Comparison of ENCODE assay signal across 8 cellular contexts in genomic region chr17:42020845-42021244, GRCh38. TPM values are rescaled to one million over a fixed set of nuclear protein-coding genes. Genes with fewer than 3 reads are reported as not detected.
DNase-seq lines count a peak whose midpoint lies in the region; ATAC-seq, FAIRE-seq and TF ChIP-seq lines count a peak whose summit lies in the region.
"Not testable (repeated sequence)": the region's sequence is repeated elsewhere in the genome, so short reads cannot be mapped to it uniquely, and the experiment has no call there.

No MANE protein-coding gene starts in this region.

- not testable (repeated sequence) for TF ChIP-seq POLR2A in esophagus muscularis mucosa (IDR thresholded peaks at IDR 0.05; ENCODE audit: low read depth); right lobe of liver (IDR thresholded peaks at IDR 0.05); tibial nerve (IDR thresholded peaks at IDR 0.05)

- peaks cover 17% of the 10 kb centered on the region for H4K20me1 ChIP-seq in astrocyte (ENCODE audit: insufficient read depth, low read length)

- H3K9me3 ChIP-seq in CD8-positive, alpha-beta memory T cell (ENCODE audit: low read length); astrocyte (ENCODE audit: insufficient read depth, low read depth, low read length); esophagus muscularis mucosa; right lobe of liver; pancreas; tibial nerve: not testable (repeated sequence)

- H3K4me2 ChIP-seq in astrocyte (ENCODE audit: low read length): peak overlapping the region; percentile 95

- H3K9me3 Mint-ChIP-seq in CD8-positive, alpha-beta memory T cell; T-helper 2 cell treated with Interferon-gamma antibody and Interleukin-4, amounts not matched to agents 5 μg/mL and 100 μg/mL, for 36 hours; astrocyte (ENCODE audit: unreplicated experiment): not testable (repeated sequence)

- CTCF ChIA-PET in CD8-positive, alpha-beta memory T cell (lab: Charles Lee): interaction anchor here (1.1 to 1.6 kb wide), 11 partner anchors 10 to 509 kb away, joined by 3 to 10 read pairs (median 3); partner anchors contain the start of gene DHX58

- not testable (repeated sequence) for ATAC-seq in right lobe of liver, pancreas

- peak overlapping the region; percentile 86 to 100 (median 92) for H3K4me3 Mint-ChIP-seq in CD8-positive, alpha-beta memory T cell
- peak overlapping the region; percentile 96 for H3K4me3 Mint-ChIP-seq in T-helper 2 cell treated with Interferon-gamma antibody and Interleukin-4, amounts not matched to agents 5 μg/mL and 100 μg/mL, for 36 hours
- peak overlapping the region; percentile 97 for H3K4me3 Mint-ChIP-seq in astrocyte (ENCODE audit: unreplicated experiment)

- not testable (repeated sequence) for DNase-seq in CD8-positive, alpha-beta memory T cell; LNCaP clone FGC (ENCODE audit: low read depth); T-helper 2 cell treated with Interferon-gamma antibody and Interleukin-4, amounts not matched to agents 5 μg/mL and 100 μg/mL, for 36 hours (ENCODE audit: low spot score); astrocyte (ENCODE audit: low read depth); esophagus muscularis mucosa (ENCODE audit: extremely low spot score); right lobe of liver; pancreas; tibial nerve (ENCODE audit: low spot score in 2 of 2)

- peak overlapping the region; percentile 98 for H3K9ac ChIP-seq in astrocyte (ENCODE audit: low read length)

- H3K36me3 ChIP-seq in CD8-positive, alpha-beta memory T cell (ENCODE audit: insufficient read depth, low read length): peaks cover 21% of the 10 kb centered on the region
- H3K36me3 ChIP-seq in astrocyte (ENCODE audit: insufficient read depth, low read length): peaks cover 10% of the 10 kb centered on the region
- peaks cover 19 to 31% (median 24%) of the 10 kb centered on the region in 4 donors for H3K36me3 ChIP-seq in esophagus muscularis mucosa
- H3K36me3 ChIP-seq in right lobe of liver: not testable (repeated sequence)
- H3K36me3 ChIP-seq in pancreas: peaks cover 0 to 14% (median 10%) of the 10 kb centered on the region in 3 donors
- H3K36me3 ChIP-seq in tibial nerve: peaks cover 0 to 29% (median 14%) of the 10 kb centered on the region in 3 donors

- 86% methylated on average over 8 of the region's 8 CpGs for WGBS in esophagus muscularis mucosa
- WGBS in right lobe of liver (ENCODE audit: insufficient coverage, low coverage, low lambda C conversion rate, missing lambda C conversion rate): 67% methylated on average over 7 of the region's 8 CpGs
- 54 to 64% methylated on average over 8 of the region's 8 CpGs for WGBS in pancreas, 2 donors
- 71 to 83% methylated on average over 8 of the region's 8 CpGs for WGBS in tibial nerve, 2 donors

- peaks cover 37% of the 10 kb centered on the region for H3K79me2 ChIP-seq in astrocyte (ENCODE audit: insufficient read depth, low read length)

- intact Hi-C loops in esophagus muscularis mucosa (cut with DNase I): not testable (repeated sequence)
- intact Hi-C loops in right lobe of liver (cut with DNase I) (loop anchor here (10.0 kb wide), 1 partner anchor 56 kb away; the partner anchor contains the start of gene CNP (in 2 of the 2)), pancreas (cut with DNase I) (loop anchor here (5.0 to 10.0 kb wide), 3 partner anchors 84 to 96 kb away; partner anchors contain the start of gene DHX58 (in 1 of the 3))

- peaks cover 48 to 62% (median 61%) of the 10 kb centered on the region in 3 donors for H3K4me1 Mint-ChIP-seq in CD8-positive, alpha-beta memory T cell
- peaks cover 29% of the 10 kb centered on the region for H3K4me1 Mint-ChIP-seq in T-helper 2 cell treated with Interferon-gamma antibody and Interleukin-4, amounts not matched to agents 5 μg/mL and 100 μg/mL, for 36 hours (ENCODE audit: low read depth)
- peaks cover 27% of the 10 kb centered on the region for H3K4me1 Mint-ChIP-seq in astrocyte (ENCODE audit: low read depth, unreplicated experiment)

- H3K4me1 ChIP-seq in CD8-positive, alpha-beta memory T cell (ENCODE audit: insufficient read depth, low read length): peaks cover 49% of the 10 kb centered on the region
- peaks cover 36% of the 10 kb centered on the region for H3K4me1 ChIP-seq in astrocyte (ENCODE audit: insufficient read depth, low read length)
- peaks cover 42 to 64% (median 53%) of the 10 kb centered on the region in 4 donors for H3K4me1 ChIP-seq in esophagus muscularis mucosa
- peaks cover 3 to 55% (median 23%) of the 10 kb centered on the region in 4 donors for H3K4me1 ChIP-seq in right lobe of liver
- H3K4me1 ChIP-seq in pancreas: peaks cover 18 to 31% (median 21%) of the 10 kb centered on the region in 3 donors
- H3K4me1 ChIP-seq in tibial nerve: peaks cover 4 to 72% (median 36%) of the 10 kb centered on the region in 4 donors

- H3K27me3 Mint-ChIP-seq in CD8-positive, alpha-beta memory T cell; T-helper 2 cell treated with Interferon-gamma antibody and Interleukin-4, amounts not matched to agents 5 μg/mL and 100 μg/mL, for 36 hours (ENCODE audit: low read depth); astrocyte (ENCODE audit: low read depth, unreplicated experiment): not testable (repeated sequence)

- H2AFZ ChIP-seq in astrocyte (ENCODE audit: low read depth, low read length): not testable (repeated sequence)

- TF ChIP-seq EP300 in esophagus muscularis mucosa (IDR thresholded peaks at IDR 0.05); tibial nerve (IDR thresholded peaks at IDR 0.05): not testable (repeated sequence)

- peak overlapping the region; percentile 68 for H3K27ac ChIP-seq in CD8-positive, alpha-beta memory T cell (ENCODE audit: low read depth, low read length)
- H3K27ac ChIP-seq in astrocyte (ENCODE audit: low read depth, low read length); right lobe of liver; pancreas: not testable (repeated sequence)
- H3K27ac ChIP-seq in esophagus muscularis mucosa (replicated peaks in 1 of 4) (peak overlapping the region in 3 of 4 donors; percentile 81 to 87 (median 84)), tibial nerve (peak overlapping the region in 1 of 4 donors; percentile 93)

- FAIRE-seq in astrocyte (lab: Jason Lieb, UNC); pancreas (lab: Jason Lieb, UNC): not testable (repeated sequence)

- peak overlapping the region in 6 of 8 donors; percentile 37 to 90 (median 60) for H3K27ac Mint-ChIP-seq in CD8-positive, alpha-beta memory T cell
- peak overlapping the region; percentile 34 for H3K27ac Mint-ChIP-seq in T-helper 2 cell treated with Interferon-gamma antibody and Interleukin-4, amounts not matched to agents 5 μg/mL and 100 μg/mL, for 36 hours
- H3K27ac Mint-ChIP-seq in astrocyte (ENCODE audit: unreplicated experiment): peak overlapping the region; percentile 77

- H3K27me3 ChIP-seq in CD8-positive, alpha-beta memory T cell (ENCODE audit: insufficient read depth, low read length, poor library complexity, severe bottlenecking); astrocyte (ENCODE audit: insufficient read depth, low read length); esophagus muscularis mucosa; right lobe of liver; pancreas; tibial nerve: not testable (repeated sequence)

- peak overlapping the region; percentile 76 for H3K4me3 ChIP-seq in CD8-positive, alpha-beta memory T cell (ENCODE audit: low read length)
- H3K4me3 ChIP-seq in LNCaP clone FGC (ENCODE audit: low read depth, low read length) (peak overlapping the region; percentile 100), astrocyte (ENCODE audit: insufficient read depth, low read depth, low read length) (peak overlapping the region; percentile 92), esophagus muscularis mucosa (peak overlapping the region; percentile 71 to 86 (median 76)), right lobe of liver (peak overlapping the region; percentile 78 to 98 (median 97)), pancreas (peak overlapping the region in 3 of 4 donors; percentile 85 to 94 (median 88)), tibial nerve (peak overlapping the region; percentile 74 to 99 (median 88))

- H3K36me3 Mint-ChIP-seq in CD8-positive, alpha-beta memory T cell: peaks cover 0 to 49% (median 5%) of the 10 kb centered on the region in 3 donors
- peaks cover 18% of the 10 kb centered on the region for H3K36me3 Mint-ChIP-seq in T-helper 2 cell treated with Interferon-gamma antibody and Interleukin-4, amounts not matched to agents 5 μg/mL and 100 μg/mL, for 36 hours (ENCODE audit: low read depth)
- H3K36me3 Mint-ChIP-seq in astrocyte (ENCODE audit: low read depth, unreplicated experiment): peaks cover 11% of the 10 kb centered on the region

- TF ChIP-seq CTCF in LNCaP clone FGC (IDR thresholded peaks at IDR 0.05; ENCODE audit: control insufficient read depth, extremely low read depth, insufficient read depth); astrocyte (IDR thresholded peaks at IDR 0.05; ENCODE audit: insufficient read depth, low read depth, low read length); esophagus muscularis mucosa (IDR thresholded peaks at IDR 0.05); right lobe of liver (IDR thresholded peaks at IDR 0.05); pancreas (IDR thresholded peaks at IDR 0.05); tibial nerve (IDR thresholded peaks at IDR 0.05): not testable (repeated sequence)

- POLR2A ChIA-PET in CD8-positive, alpha-beta memory T cell (lab: Charles Lee): interaction anchor here (1.6 kb wide), 1 partner anchor 92 kb away, joined by 9 read pairs; the partner anchor contains the start of gene DHX58

RNA-seq across cellular contexts. Expression of gene NKIRAS2, which starts 1.0 kb away (rescaled TPM):
- total RNA-seq in CD8-positive, alpha-beta memory T cell: 10 to 100 TPM; 29.4 to 31.3 TPM
- 33.5 TPM for polyA plus RNA-seq in CD8-positive, alpha-beta memory T cell
- total RNA-seq in astrocyte: 60.5 and 66.0 TPM in 2 replicates
- 10 to 100 TPM; 44.0 to 74.3 (median 59.0) TPM for total RNA-seq in esophagus muscularis mucosa
- 10 to 100 TPM; 11.1 to 27.0 (median 12.3) TPM for total RNA-seq in right lobe of liver
- total RNA-seq in pancreas: 10 to 100 TPM in 3 of 6 donors, 1 to 10 TPM in 3; 6.5 to 14.7 (median 10.7) TPM
- 10 to 100 TPM; 11.7 to 14.1 TPM for polyA plus RNA-seq in pancreas
- total RNA-seq in tibial nerve: 10 to 100 TPM; 17.7 to 39.9 (median 23.8) TPM

RNA-seq across cellular contexts. Expression of gene DNAJC7, which starts 3.6 kb away (rescaled TPM):
- 100 to 1,000 TPM; 111 TPM for total RNA-seq in CD8-positive, alpha-beta memory T cell
- 74.6 TPM for polyA plus RNA-seq in CD8-positive, alpha-beta memory T cell
- total RNA-seq in astrocyte: 82.9 and 96.0 TPM in 2 replicates
- total RNA-seq in esophagus muscularis mucosa: 10 to 100 TPM; 43.1 to 51.1 (median 44.4) TPM
- total RNA-seq in right lobe of liver: 10 to 100 TPM; 32.7 to 40.3 (median 35.2) TPM
- total RNA-seq in pancreas: 10 to 100 TPM; 32.2 to 45.3 (median 37.3) TPM
- polyA plus RNA-seq in pancreas: 10 to 100 TPM; 53.4 to 63.6 TPM
- total RNA-seq in tibial nerve: 10 to 100 TPM; 56.6 to 90.2 (median 71.8) TPM

RNA-seq across cellular contexts. Expression of gene C17orf113, which starts 29.6 kb away (rescaled TPM):
- under 1 TPM; 0.15 to 0.20 TPM for total RNA-seq in CD8-positive, alpha-beta memory T cell
- 0.10 TPM for polyA plus RNA-seq in CD8-positive, alpha-beta memory T cell
- total RNA-seq in astrocyte (0.19 and 0.23 TPM in 2 replicates), esophagus muscularis mucosa (1 to 10 TPM in 1 of 4 donors, under 1 TPM in 3; under 0.01 to 1.2 (median 0.67) TPM), right lobe of liver (under 1 TPM; 0.06 to 0.42 (median 0.12) TPM), pancreas (1 to 10 TPM; 1.2 to 2.2 (median 1.8) TPM), tibial nerve (1 to 10 TPM; 1.2 to 2.9 (median 2.1) TPM)
- 1 to 10 TPM; 1.5 to 1.9 TPM for polyA plus RNA-seq in pancreas

RNA-seq across cellular contexts. Expression of gene CNP, which starts 54.2 kb away (rescaled TPM):
- 10 to 100 TPM; 70.3 to 71.6 TPM for total RNA-seq in CD8-positive, alpha-beta memory T cell
- 35.3 TPM for polyA plus RNA-seq in CD8-positive, alpha-beta memory T cell
- 169 and 177 TPM in 2 replicates for total RNA-seq in astrocyte
- total RNA-seq in esophagus muscularis mucosa: 100 to 1,000 TPM in 1 of 4 donors, 10 to 100 TPM in 3; 68.9 to 101 (median 78.5) TPM
- total RNA-seq in right lobe of liver: 10 to 100 TPM; 30.1 to 42.7 (median 33.0) TPM
- total RNA-seq in pancreas: 10 to 100 TPM; 26.3 to 45.8 (median 32.1) TPM
- polyA plus RNA-seq in pancreas: 10 to 100 TPM; 26.4 to 34.4 TPM
- 100 to 1,000 TPM; 174 to 345 (median 256) TPM for total RNA-seq in tibial nerve
